In the genomic region with DNA sequence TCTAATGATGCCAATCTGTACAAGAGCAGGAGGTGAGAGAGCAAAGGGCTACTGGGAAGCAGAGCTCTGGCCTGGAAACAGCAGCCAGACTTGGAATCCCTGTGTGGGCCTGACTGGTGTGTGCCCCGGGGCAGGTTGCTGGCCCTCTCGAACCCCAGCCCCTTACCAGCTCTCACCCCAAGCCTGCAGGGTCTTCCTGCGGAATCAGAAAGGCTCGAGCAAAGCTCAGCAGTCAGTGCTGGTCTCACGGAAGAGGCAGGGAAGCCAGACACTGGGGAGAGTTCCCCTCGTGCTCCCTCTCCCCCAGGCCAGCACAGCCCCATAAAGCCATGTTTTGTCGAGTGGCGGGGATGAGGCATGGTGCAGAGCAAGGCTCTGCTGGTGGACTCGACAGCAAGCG, we compare ENCODE assay signal across 25 cellular contexts.
"Had no signal": no experiment of that assay in that cellular context is flagged by ENCODE, and none has a peak within 500 bp of the region (broad histone marks: within the 10 kb centered on the region; RNA-seq: fewer than 3 reads in every experiment).

No MANE protein-coding gene starts in this region.

- H3K4me1 ChIP-seq: lower lobe of right lung had no signal

- ATAC-seq: esophagus mucosa, left colon, left lobe of liver, left ventricle myocardium superior, lower lobe of right lung, mucosa of descending colon had no signal

- H3K27ac ChIP-seq: coronary artery, epithelial cell of prostate, esophagus squamous epithelium, hepatocyte, lower lobe of right lung had no signal

- H3K9me3 ChIP-seq: esophagus squamous epithelium, lower lobe of right lung, mucosa of descending colon had no signal

- H3K27me3 ChIP-seq: dorsolateral prefrontal cortex, esophagus squamous epithelium, hepatocyte had no signal

- DNase-seq: cerebellar nuclear complex; dermis blood vessel endothelial cell; effector CD4-positive, alpha-beta T cell; effector memory CD4-positive, alpha-beta T cell; erythroblast; esophagus squamous epithelium; foreskin fibroblast; glutamatergic neuron; hypothalamus; immature natural killer cell; islet precursor cell; kidney; kidney glomerular epithelial cell; left colon; left ventricle myocardium superior; lower lobe of right lung; mesenchymal stem cell; mucosa of descending colon; naive B cell had no signal

- H3K4me3 ChIP-seq: coronary artery, dorsolateral prefrontal cortex, esophagus squamous epithelium, hepatocyte, lower lobe of right lung, mucosa of descending colon had no signal
